ENCODE assay signal across 1 cellular context in the genomic region with DNA sequence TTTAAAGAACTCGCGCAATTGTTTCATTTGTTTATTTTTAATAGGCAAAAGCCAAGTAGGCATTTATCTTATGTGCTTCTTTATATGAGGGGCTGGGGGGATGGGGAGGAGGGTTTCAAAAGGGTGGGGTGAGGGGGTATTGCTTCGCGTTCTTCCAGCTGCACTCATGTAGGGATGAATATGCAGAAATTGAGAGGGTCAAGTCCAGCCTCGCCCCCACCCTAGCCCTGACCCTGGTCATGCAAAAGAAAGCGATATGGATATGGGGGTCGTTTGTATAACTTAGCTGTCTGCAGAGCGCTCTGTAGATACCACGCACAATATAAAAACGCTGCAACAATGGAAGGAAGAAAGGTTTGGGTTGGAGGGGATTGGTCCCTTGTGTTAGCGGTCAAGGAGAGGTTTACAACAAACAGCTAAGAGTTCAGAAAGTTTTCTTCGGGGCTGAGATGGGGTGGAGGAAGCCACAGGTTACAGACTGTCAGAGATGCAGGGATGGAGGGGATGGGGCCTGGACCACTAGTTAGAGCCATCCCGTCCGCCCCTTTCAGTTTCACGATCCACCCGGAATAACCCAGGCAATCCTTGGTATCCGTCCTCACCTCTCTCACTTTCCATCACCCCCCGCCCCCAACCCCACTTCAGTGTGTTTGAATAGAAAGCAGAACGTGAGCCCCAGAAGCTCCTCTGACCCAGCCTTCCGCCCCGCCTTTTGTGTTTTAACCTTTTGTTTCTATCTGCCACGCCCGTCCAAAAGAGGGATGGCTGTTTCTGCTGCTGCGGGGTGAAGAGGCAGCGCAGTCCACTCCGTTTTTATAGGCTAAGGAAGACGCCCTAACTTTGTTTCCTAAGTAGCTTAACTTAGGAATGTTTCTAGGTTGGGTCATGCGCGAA.
TF ChIP-seq lines count a peak whose summit lies in the region.

No MANE protein-coding gene starts in this region.

TF ChIP-seq in H1, 55 proteins besides CTCF, POLR2A, EP300 and RAD21 (continued from another document):
- TF ChIP-seq SAP30 (IDR thresholded peaks at IDR 0.05; ENCODE audit: insufficient read depth, insufficient replicate concordance, low read length) (peak; percentile 90), POLR2AphosphoS5 (IDR thresholded peaks at IDR 0.05; ENCODE audit: low read depth, low read length) (peak; percentile 56; the same call in 1 of the 2 replicates), TAF1 (IDR thresholded peaks at IDR 0.05; ENCODE audit: low read depth, low read length) (0 out of 2 replicates have a peak, but pooled peaks have one; percentile 31), SIN3A (conservative IDR thresholded peaks at IDR 0.05 in 1 of 2, IDR thresholded peaks at IDR 0.05 in 1 of 2; ENCODE audit: low read depth in 1 of 2, low read length in 2 of 2) (no peak; a peak in 1 of 4 replicates)
- TF ChIP-seq, protein P1, sequence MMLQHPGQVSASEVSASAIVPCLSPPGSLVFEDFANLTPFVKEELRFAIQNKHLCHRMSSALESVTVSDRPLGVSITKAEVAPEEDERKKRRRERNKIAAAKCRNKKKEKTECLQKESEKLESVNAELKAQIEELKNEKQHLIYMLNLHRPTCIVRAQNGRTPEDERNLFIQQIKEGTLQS (IDR thresholded peaks at IDR 0.05; ENCODE audit: insufficient read depth, low read depth, low read length): no peak
- TF ChIP-seq, protein P2, sequence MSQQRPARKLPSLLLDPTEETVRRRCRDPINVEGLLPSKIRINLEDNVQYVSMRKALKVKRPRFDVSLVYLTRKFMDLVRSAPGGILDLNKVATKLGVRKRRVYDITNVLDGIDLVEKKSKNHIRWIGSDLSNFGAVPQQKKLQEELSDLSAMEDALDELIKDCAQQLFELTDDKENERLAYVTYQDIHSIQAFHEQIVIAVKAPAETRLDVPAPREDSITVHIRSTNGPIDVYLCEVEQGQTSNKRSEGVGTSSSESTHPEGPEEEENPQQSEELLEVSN (IDR thresholded peaks at IDR 0.05): no peak
